10 cellular contexts compared by ENCODE assay signal in genomic region chr5:96250782-96251181, GRCh38.
"Had no signal": no experiment of that assay in that cellular context is flagged by ENCODE, and none has a peak within 500 bp of the region (broad histone marks: within the 10 kb centered on the region; RNA-seq: fewer than 3 reads in every experiment).

No MANE protein-coding gene starts in this region.

- H3K36me3 ChIP-seq: HAP-1 had no signal

- H3K9me3 ChIP-seq: HAP-1 had no signal

- H3K27ac ChIP-seq: GM23248, HL-60, KMS-11 had no signal

- H3K4me3 ChIP-seq: GM23248, HAP-1 had no signal

- H3K4me3 Mint-ChIP-seq: HFFc6, IgD-negative memory B cell had no signal

- H3K9ac ChIP-seq: GM23248, KMS-11 had no signal

- H3K27ac Mint-ChIP-seq: HFFc6, IgD-negative memory B cell had no signal

- H3K36me3 Mint-ChIP-seq: IgD-negative memory B cell had no signal

- H3K4me2 ChIP-seq: KMS-11 had no signal

- ATAC-seq: HCT116 had no signal

- H2AFZ ChIP-seq: GM23248 had no signal

- DNase-seq: GM23248, GOT3, H7, HFFc6, KBM-7 had no signal

- H3K9me3 Mint-ChIP-seq: HFFc6, IgD-negative memory B cell had no signal
